ENCODE assay signal across 8 cellular contexts in the genomic region with DNA sequence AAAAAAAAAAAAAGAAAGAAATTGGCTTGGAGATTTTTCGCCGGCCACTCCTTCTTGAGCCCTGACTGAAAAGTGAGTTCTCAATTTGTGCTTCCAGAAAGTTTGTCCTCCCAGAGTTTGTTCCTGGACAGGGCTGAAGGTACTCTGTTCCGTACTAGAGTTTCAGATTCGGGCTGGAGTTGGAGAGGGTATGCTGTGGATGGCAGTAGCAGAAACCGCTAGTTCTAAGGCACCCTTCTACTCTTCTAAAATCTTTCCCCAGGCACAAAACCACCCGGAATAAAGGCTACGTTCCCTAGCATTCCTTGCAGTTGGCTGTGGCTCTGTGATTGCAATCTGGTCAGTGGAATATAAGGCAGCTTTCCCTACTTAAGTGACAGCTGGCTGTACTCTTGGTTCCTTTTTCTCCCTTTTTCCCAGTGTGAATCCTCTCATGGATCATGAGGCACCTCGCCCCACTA. TPM values are rescaled to one million over a fixed set of nuclear protein-coding genes. Genes with fewer than 3 reads are reported as not detected.
DNase-seq lines count a peak whose midpoint lies in the region; ATAC-seq and TF ChIP-seq lines count a peak whose summit lies in the region.

No MANE protein-coding gene starts in this region.

- no peak for DNase-seq in AG04449 (ENCODE audit: low read depth, low spot score)
- DNase-seq in HAP-1 (ENCODE audit: low spot score in 2 of 2), result peak in 1 of 2 experiments; percentile 14
- DNase-seq in glomerular visceral epithelial cell (ENCODE audit: extremely low spot score), result peak; percentile 42
- no peak for DNase-seq in sciatic nerve (ENCODE audit: low spot score)
- DNase-seq in DMS79 treated with DMSO at 0.1 percent for 48 hours (lab: John Stamatoyannopoulos, UW), result no peak
- no peak for DNase-seq in head of caudate nucleus
- no peak for DNase-seq in stimulated activated CD4-positive, alpha-beta T cell treated with anti-CD3 and anti-CD28 coated beads, Interleukin-12 subunit alpha, Interleukin-12 subunit beta, amount 100 ng/mL, for 4 hours

- CTCF ChIA-PET in AG04449 (lab: Yijun Ruan, JAX), result interaction anchor here (1.9 to 2.3 kb wide), 2 partner anchors 13 to 29 kb away, joined by 5 to 9 read pairs; no protein-coding TSS in a partner anchor

- H3K4me1 ChIP-seq in HAP-1, result peaks cover 11% of the 10 kb centered on the region

- H3K4me3 ChIP-seq in AG04449 (ENCODE audit: low read depth, low read length) (peak overlapping the region; percentile 94), HAP-1 (peak overlapping the region; percentile 69)

- H3K9me3 ChIP-seq in HAP-1, result no peaks in the 10 kb centered on the region

- peaks cover 8% of the 10 kb centered on the region for H3K36me3 ChIP-seq in HAP-1 (replicated peaks)

- intact Hi-C loops in sciatic nerve (cut with DNase I) (no loop called here), head of caudate nucleus (cut with DNase I) (no loop called here)

- no peak for TF ChIP-seq CTCF in AG04449 (IDR thresholded peaks at IDR 0.05; ENCODE audit: insufficient read depth, low read length, missing control alignments)
- TF ChIP-seq CTCF in VCaP (conservative IDR thresholded peaks at IDR 0.05), result no peak

- H3K27me3 ChIP-seq in HAP-1 (ENCODE audit: low read depth), result no peaks in the 10 kb centered on the region

- H3K27ac ChIP-seq in VCaP, result peak overlapping the region; percentile 86

- POLR2A ChIA-PET in AG04449 (lab: Yijun Ruan, JAX), result no interaction called here

- in situ Hi-C loops in HAP-1 (cut with MboI; ENCODE audit: low sequenced_read_pairs), result no loop called here

- peak; percentile 40 for ATAC-seq in sciatic nerve

RNA-seq across cellular contexts. Expression of a gene that starts 0.7 kb away (rescaled TPM):
- total RNA-seq in sciatic nerve, result 21.0 TPM
